ENCODE assay signal across 9 cellular contexts in genomic region chr19:4327877-4328242, GRCh38. TPM values are rescaled to one million over a fixed set of nuclear protein-coding genes. Genes with fewer than 3 reads are reported as not detected.
DNase-seq lines count a peak whose midpoint lies in the region; ATAC-seq and TF ChIP-seq lines count a peak whose summit lies in the region.
"Had no signal": no experiment of that assay in that cellular context is flagged by ENCODE, and none has a peak within 500 bp of the region (broad histone marks: within the 10 kb centered on the region; RNA-seq: fewer than 3 reads in every experiment).

No MANE protein-coding gene starts in this region.

- peak overlapping the region; percentile 74 to 90 (median 88) for H3K4me3 Mint-ChIP-seq in CD4-positive, CD25-positive, alpha-beta regulatory T cell
- peak overlapping the region; percentile 78 for H3K4me3 Mint-ChIP-seq in nephron progenitor cell

- H3K4me1 ChIP-seq in CD4-positive, CD25-positive, alpha-beta regulatory T cell (ENCODE audit: control insufficient read depth, insufficient read depth, low read length, poor library complexity, severe bottlenecking): peaks cover 22% of the 10 kb centered on the region
- H3K4me1 ChIP-seq in effector memory CD4-positive, alpha-beta T cell (ENCODE audit: control insufficient read depth, insufficient read depth, low read length, poor library complexity, severe bottlenecking): peaks cover 19% of the 10 kb centered on the region

- peaks cover 0 to 29% (median 16%) of the 10 kb centered on the region in 4 donors for H3K4me1 Mint-ChIP-seq in CD4-positive, CD25-positive, alpha-beta regulatory T cell
- peaks cover 19% of the 10 kb centered on the region for H3K4me1 Mint-ChIP-seq in nephron progenitor cell

- H3K27me3 ChIP-seq in CD4-positive, CD25-positive, alpha-beta regulatory T cell (ENCODE audit: control insufficient read depth, insufficient read depth, low read length): no peaks in the 10 kb centered on the region
- H3K27me3 ChIP-seq in effector memory CD4-positive, alpha-beta T cell (replicated peaks; ENCODE audit: control insufficient read depth, insufficient read depth, low read length, poor library complexity, severe bottlenecking): no peaks in the 10 kb centered on the region

- H3K27ac ChIP-seq in CD4-positive, CD25-positive, alpha-beta regulatory T cell (ENCODE audit: insufficient read depth, low read length, poor library complexity, severe bottlenecking): peak overlapping the region; percentile 14
- H3K27ac ChIP-seq in effector memory CD4-positive, alpha-beta T cell (ENCODE audit: insufficient read depth, low read length, poor library complexity, severe bottlenecking): no peak overlapping the region

- H3K27ac Mint-ChIP-seq in CD4-positive, CD25-positive, alpha-beta regulatory T cell: peak overlapping the region in 2 of 3 donors; percentile 69
- peak overlapping the region; percentile 86 for H3K27ac Mint-ChIP-seq in nephron progenitor cell

- ATAC-seq in CD4-positive, CD25-positive, alpha-beta regulatory T cell (ENCODE audit: low read depth in 2 of 2): no peak
- peak; percentile 8 for ATAC-seq in HG02938 (IDR thresholded peaks at IDR 0.05; ENCODE audit: unreplicated experiment)
- no peak for ATAC-seq in GM18873 (IDR thresholded peaks at IDR 0.05; ENCODE audit: low FRiP score, unreplicated experiment)

- TF ChIP-seq CTCF in nephron progenitor cell (IDR thresholded peaks at IDR 0.05): no peak

- no peak for DNase-seq in CD4-positive, CD25-positive, alpha-beta regulatory T cell
- no peak for DNase-seq in effector memory CD4-positive, alpha-beta T cell
- DNase-seq in nephron progenitor cell (no peak), cortex of kidney (lab: John Stamatoyannopoulos, UW) (no peak), HuH-7.5 (ENCODE audit: low spot score) (no peak)
- no peak for DNase-seq in stimulated activated CD4-positive, alpha-beta T cell treated with anti-CD3 and anti-CD28 coated beads, Interleukin-4, amount 100 ng/mL, for 1 hour

- no peaks in the 10 kb centered on the region for H3K36me3 Mint-ChIP-seq in CD4-positive, CD25-positive, alpha-beta regulatory T cell
- H3K36me3 Mint-ChIP-seq in nephron progenitor cell (ENCODE audit: low read depth): peaks cover 4% of the 10 kb centered on the region

- H3K4me3 ChIP-seq in CD4-positive, CD25-positive, alpha-beta regulatory T cell (ENCODE audit: low read depth, low read length): peak overlapping the region; percentile 53
- H3K4me3 ChIP-seq in effector memory CD4-positive, alpha-beta T cell (ENCODE audit: insufficient read depth, low read depth, low read length, poor library complexity, severe bottlenecking): peak overlapping the region; percentile 45

- H3K9me3 Mint-ChIP-seq in CD4-positive, CD25-positive, alpha-beta regulatory T cell: peaks cover 0 to 3% (median 0%) of the 10 kb centered on the region in 7 donors
- H3K9me3 Mint-ChIP-seq in nephron progenitor cell: no peaks in the 10 kb centered on the region

- H3K9me3 ChIP-seq in CD4-positive, CD25-positive, alpha-beta regulatory T cell (ENCODE audit: control insufficient read depth in 2 of 2, low read length in 2 of 2): no peaks in the 10 kb centered on the region
- no peaks in the 10 kb centered on the region for H3K9me3 ChIP-seq in effector memory CD4-positive, alpha-beta T cell (ENCODE audit: control insufficient read depth, low read length)

- peaks cover 14% of the 10 kb centered on the region for H3K27me3 Mint-ChIP-seq in CD4-positive, CD25-positive, alpha-beta regulatory T cell
- peaks cover 32% of the 10 kb centered on the region for H3K27me3 Mint-ChIP-seq in nephron progenitor cell (ENCODE audit: low read depth, poor library complexity)

- H3K36me3 ChIP-seq in CD4-positive, CD25-positive, alpha-beta regulatory T cell (ENCODE audit: control insufficient read depth, insufficient read depth, low read length): no peaks in the 10 kb centered on the region
- no peaks in the 10 kb centered on the region for H3K36me3 ChIP-seq in effector memory CD4-positive, alpha-beta T cell (ENCODE audit: control insufficient read depth, insufficient read depth, low read length)

RNA-seq across cellular contexts. Expression of gene STAP2, which starts 10.8 kb away (rescaled TPM):
- total RNA-seq in CD4-positive, CD25-positive, alpha-beta regulatory T cell: 2.2 TPM
- polyA plus RNA-seq in CD4-positive, CD25-positive, alpha-beta regulatory T cell: 1 to 10 TPM; 1.6 to 3.0 (median 2.4) TPM

RNA-seq across cellular contexts. Expression of gene MPND, which starts 15.5 kb away (rescaled TPM):
- 12.2 TPM for total RNA-seq in CD4-positive, CD25-positive, alpha-beta regulatory T cell
- 1 to 10 TPM; 4.9 to 7.2 (median 5.7) TPM for polyA plus RNA-seq in CD4-positive, CD25-positive, alpha-beta regulatory T cell

RNA-seq across cellular contexts. Expression of gene FSD1, which starts 23.5 kb away (rescaled TPM):
- total RNA-seq in CD4-positive, CD25-positive, alpha-beta regulatory T cell: 1.0 TPM
- polyA plus RNA-seq in CD4-positive, CD25-positive, alpha-beta regulatory T cell: 1 to 10 TPM in 1 of 4 donors, under 1 TPM in 1, not detected in 2; 0.76 to 1.6 TPM

RNA-seq across cellular contexts. Expression of gene TMIGD2, which starts 25.7 kb away (rescaled TPM):
- total RNA-seq in CD4-positive, CD25-positive, alpha-beta regulatory T cell: 4.8 TPM
- 10 to 100 TPM in 2 of 4 donors, 1 to 10 TPM in 2; 4.8 to 17.1 (median 11.1) TPM for polyA plus RNA-seq in CD4-positive, CD25-positive, alpha-beta regulatory T cell
- total RNA-seq: M059J had no signal

RNA-seq across cellular contexts. Expression of gene SHD, which starts 48.8 kb away (rescaled TPM):
- total RNA-seq in CD4-positive, CD25-positive, alpha-beta regulatory T cell: not detected
- not detected for polyA plus RNA-seq in CD4-positive, CD25-positive, alpha-beta regulatory T cell
- total RNA-seq: M059J had no signal
